ENCODE assay signal across 1 cellular context in genomic region chr12:112906712-112907414, GRCh38.
TF ChIP-seq lines count a peak whose summit lies in the region.

Gene OAS1, plus strand, starts transcription at chr12:112906962. Its CDS starts 78 bp downstream, at chr12:112907040.

TF ChIP-seq in GM12878, 131 proteins besides CTCF, POLR2A, EP300 and RAD21 (continued from another document and continues in another):
- TF ChIP-seq E2F8 (IDR thresholded peaks at IDR 0.05; ENCODE audit: low read depth, partially characterized antibody) (no peak), RELB (IDR thresholded peaks at IDR 0.05; ENCODE audit: low read depth) (no peak), RUNX3 (IDR thresholded peaks at IDR 0.05; ENCODE audit: low read length) (no peak), FOXM1 (IDR thresholded peaks at IDR 0.05; ENCODE audit: low read depth, low read length) (no peak), BMI1 (IDR thresholded peaks at IDR 0.05; ENCODE audit: borderline replicate concordance) (no peak), BACH1 (IDR thresholded peaks at IDR 0.05; ENCODE audit: borderline replicate concordance) (no peak), SMARCA5 (IDR thresholded peaks at IDR 0.05) (0 out of 2 replicates have a peak, but pooled peaks have one; percentile 47), ZNF622 (IDR thresholded peaks at IDR 0.05) (no peak), CEBPZ (IDR thresholded peaks at IDR 0.05; ENCODE audit: low read depth, low read length) (no peak), JUNB (IDR thresholded peaks at IDR 0.05) (no peak), CREB1 (IDR thresholded peaks at IDR 0.05; ENCODE audit: low read depth) (no peak), NKRF (conservative IDR thresholded peaks at IDR 0.05) (peak; percentile 67), ZNF207 (IDR thresholded peaks at IDR 0.05; ENCODE audit: borderline replicate concordance) (0 out of 2 replicates have a peak, but pooled peaks have one; percentile 27), CUX1 (IDR thresholded peaks at IDR 0.05; ENCODE audit: insufficient replicate concordance, low read depth, low read length) (no peak), NR2C1 (IDR thresholded peaks at IDR 0.05) (no peak), ELK1 (IDR thresholded peaks at IDR 0.05; ENCODE audit: low read depth, low read length) (no peak), STAT3 (IDR thresholded peaks at IDR 0.05; ENCODE audit: low read depth, low read length) (0 out of 2 replicates have a peak, but pooled peaks have one; percentile 13), ZZZ3 (IDR thresholded peaks at IDR 0.05; ENCODE audit: control insufficient read depth, insufficient read length, low read depth) (no peak), IRF5 (IDR thresholded peaks at IDR 0.05; ENCODE audit: borderline replicate concordance) (no peak), NFYA (IDR thresholded peaks at IDR 0.05; ENCODE audit: borderline replicate concordance, low read depth, low read length) (no peak), E2F4 (IDR thresholded peaks at IDR 0.05; ENCODE audit: low read depth, low read length) (no peak), HCFC1 (IDR thresholded peaks at IDR 0.05; ENCODE audit: low read length) (no peak), TCF7 (IDR thresholded peaks at IDR 0.05; ENCODE audit: borderline replicate concordance) (no peak), GABPA (IDR thresholded peaks at IDR 0.05; ENCODE audit: low read depth) (no peak), NR2C2 (IDR thresholded peaks at IDR 0.05; ENCODE audit: borderline replicate concordance, control insufficient read depth, insufficient read length, low read depth) (no peak), ASH2L (IDR thresholded peaks at IDR 0.05; ENCODE audit: borderline replicate concordance, low read depth) (no peak), PRDM15 (CRISPR knock-in tag; IDR thresholded peaks at IDR 0.05) (no peak), ATF7 (IDR thresholded peaks at IDR 0.05; ENCODE audit: low read depth) (peak; percentile 82), PKNOX1 (IDR thresholded peaks at IDR 0.05) (peak; percentile 75)
